ENCODE assay signal across 8 cellular contexts in genomic region chr9:76835571-76836283, GRCh38.
DNase-seq lines count a peak whose midpoint lies in the region; ATAC-seq and TF ChIP-seq lines count a peak whose summit lies in the region.
"Had no signal": no experiment of that assay in that cellular context is flagged by ENCODE, and none has a peak within 500 bp of the region (broad histone marks: within the 10 kb centered on the region; RNA-seq: fewer than 3 reads in every experiment).

No MANE protein-coding gene starts in this region.

- no peak for TF ChIP-seq CTCF in LNCaP clone FGC (IDR thresholded peaks at IDR 0.05; ENCODE audit: control insufficient read depth, extremely low read depth, insufficient read depth)
- no peak for TF ChIP-seq CTCF in body of pancreas (IDR thresholded peaks at IDR 0.05)
- no peak for TF ChIP-seq CTCF in hepatocyte (IDR thresholded peaks at IDR 0.05; ENCODE audit: poor library complexity)
- no peak for TF ChIP-seq CTCF in spleen (IDR thresholded peaks at IDR 0.05 in 8 of 11, conservative IDR thresholded peaks at IDR 0.05 in 3 of 11)

- H3K9me3 ChIP-seq in body of pancreas (no peaks in the 10 kb centered on the region), hepatocyte (ENCODE audit: low read depth) (peaks cover 7% of the 10 kb centered on the region), spleen (no peaks in the 10 kb centered on the region)

- no peak overlapping the region for H3K4me2 ChIP-seq in hepatocyte

- no peak for TF ChIP-seq POLR2A in body of pancreas (IDR thresholded peaks at IDR 0.05)
- no peak for TF ChIP-seq POLR2A in spleen (IDR thresholded peaks at IDR 0.05)

- no peaks in the 10 kb centered on the region for H3K36me3 ChIP-seq in body of pancreas (replicated peaks in 1 of 2; ENCODE audit: insufficient read depth in 1 of 2, low read depth in 2 of 2)
- no peaks in the 10 kb centered on the region for H3K36me3 ChIP-seq in hepatocyte (replicated peaks; ENCODE audit: insufficient read depth, low read depth)
- no peaks in the 10 kb centered on the region for H3K36me3 ChIP-seq in spleen

- H3K4me3 ChIP-seq in LNCaP clone FGC (ENCODE audit: low read depth, low read length) (no peak overlapping the region), body of pancreas (no peak overlapping the region), hepatocyte (no peak overlapping the region), spleen (no peak overlapping the region)

- H3K27ac ChIP-seq in body of pancreas = no peak overlapping the region
- peak overlapping the region; percentile 56 for H3K27ac ChIP-seq in hepatocyte
- peak overlapping the region; percentile 5 for H3K27ac ChIP-seq in temporal lobe (ENCODE audit: low read depth, low read length)
- H3K27ac ChIP-seq in spleen = peak overlapping the region in 1 of 8 donors; percentile 38

- H3K4me1 ChIP-seq in body of pancreas (no peaks in the 10 kb centered on the region), hepatocyte (ENCODE audit: insufficient read depth) (no peaks in the 10 kb centered on the region), spleen (no peaks in the 10 kb centered on the region)

- intact Hi-C loops in body of pancreas (cut with DNase I) (no loop called here), spleen (cut with DNase I; ENCODE audit: low total_unique reads) (no loop called here)

- peak; percentile 64 for DNase-seq in LNCaP clone FGC (ENCODE audit: low read depth)
- peak in 1 of 4 donors; percentile 3 for DNase-seq in body of pancreas
- peak; percentile 15 for DNase-seq in hepatocyte (ENCODE audit: low spot score)
- DNase-seq in spleen = no peak
- DNase-seq in retina = no peak
- DNase-seq: MM.1S had no signal

- WGBS in body of pancreas, 2 donors = 66 to 71% methylated on average over 7 of the region's 7 CpGs
- 56% methylated on average over 7 of the region's 7 CpGs for WGBS in hepatocyte (ENCODE audit: low lambda C conversion rate, missing lambda C conversion rate)
- 64 to 84% (median 71%) methylated on average over 7 of the region's 7 CpGs for WGBS in spleen, 5 donors

- no peaks in the 10 kb centered on the region for H4K20me1 ChIP-seq in hepatocyte (ENCODE audit: insufficient read depth, poor library complexity, severe bottlenecking)

- H2AFZ ChIP-seq in hepatocyte = no peak overlapping the region

- no peaks in the 10 kb centered on the region for H3K9me2 ChIP-seq in hepatocyte (replicated peaks; ENCODE audit: insufficient read depth)

- H3K27me3 ChIP-seq in body of pancreas = no peaks in the 10 kb centered on the region
- no peaks in the 10 kb centered on the region for H3K27me3 ChIP-seq in hepatocyte
- no peaks in the 10 kb centered on the region for H3K27me3 ChIP-seq in spleen (replicated peaks in 1 of 7)

- no peaks in the 10 kb centered on the region for H3K79me2 ChIP-seq in hepatocyte

- ATAC-seq in body of pancreas = peak; percentile 35
- ATAC-seq in GM18858 (IDR thresholded peaks at IDR 0.05; ENCODE audit: unreplicated experiment) = no peak

Comparison
In these comparisons a context has a peak if more than half of its experiments do, and no peak if none do; other contexts are left out.
1. DNase-seq: peak in LNCaP clone FGC (single experiment) and hepatocyte (single experiment); none in spleen (single experiment) and retina (single experiment).
2. H3K27ac ChIP-seq: peak in hepatocyte (single experiment) and temporal lobe (single experiment); none in body of pancreas (0 of 4).